ENCODE assay signal across 8 cellular contexts in genomic region chr12:30694412-30694955, GRCh38. TPM values are rescaled to one million over a fixed set of nuclear protein-coding genes. Genes with fewer than 3 reads are reported as not detected.
DNase-seq lines count a peak whose midpoint lies in the region; ATAC-seq and TF ChIP-seq lines count a peak whose summit lies in the region.

No MANE protein-coding gene starts in this region.

- ATAC-seq in HG03378 (IDR thresholded peaks at IDR 0.05; ENCODE audit: unreplicated experiment) = peak; percentile 36

- TF ChIP-seq CTCF in kidney epithelial cell (IDR thresholded peaks at IDR 0.05; ENCODE audit: insufficient read depth, low read length, poor library complexity, severe bottlenecking) (no peak), tibial nerve (IDR thresholded peaks at IDR 0.05) (no peak)

- H3K9me3 Mint-ChIP-seq in activated T-helper 1 cell treated with anti-CD3 and anti-CD28 coated beads, Interleukin-12 subunit alpha, Interleukin-12 subunit beta, Interleukin-2, Interleukin-4 antibody, amounts not matched to agents 30 ng/mL and 10 ng/mL and 1 ng/mL, durations not matched to agents 14 hours and 24 hours and 36 hours = no peaks in the 10 kb centered on the region

- WGBS in tibial nerve, 2 donors = 15 to 20% methylated on average over 9 of the region's 9 CpGs

- H3K27me3 ChIP-seq in kidney epithelial cell (ENCODE audit: control insufficient read depth, insufficient read depth, low read length) (no peaks in the 10 kb centered on the region), tibial nerve (no peaks in the 10 kb centered on the region)

- H3K27me3 Mint-ChIP-seq in activated T-helper 1 cell treated with anti-CD3 and anti-CD28 coated beads, Interleukin-12 subunit alpha, Interleukin-12 subunit beta, Interleukin-2, Interleukin-4 antibody, amounts not matched to agents 30 ng/mL and 10 ng/mL and 1 ng/mL, durations not matched to agents 14 hours and 24 hours and 36 hours (ENCODE audit: insufficient read depth) = peaks cover 6% of the 10 kb centered on the region

- H3K4me3 ChIP-seq in kidney epithelial cell (ENCODE audit: low read depth, low read length) = peak overlapping the region; percentile 75
- peak overlapping the region; percentile 56 to 94 (median 78) for H3K4me3 ChIP-seq in tibial nerve

- peaks cover 3% of the 10 kb centered on the region for H3K36me3 Mint-ChIP-seq in activated T-helper 1 cell treated with anti-CD3 and anti-CD28 coated beads, Interleukin-12 subunit alpha, Interleukin-12 subunit beta, Interleukin-2, Interleukin-4 antibody, amounts not matched to agents 30 ng/mL and 10 ng/mL and 1 ng/mL, durations not matched to agents 14 hours and 24 hours and 36 hours (ENCODE audit: low read depth)

- DNase-seq in Daoy (ENCODE audit: low read depth) (peak; percentile 4), kidney epithelial cell (ENCODE audit: low read depth) (no peak), tibial nerve (ENCODE audit: low spot score in 2 of 2) (no peak), NCI-H1436 (lab: John Stamatoyannopoulos, UW) (no peak), DMS114 treated with DMSO at 0.1 percent for 48 hours (lab: John Stamatoyannopoulos, UW; ENCODE audit: unreplicated experiment) (no peak)
- DNase-seq in activated T-helper 1 cell treated with anti-CD3 and anti-CD28 coated beads, Interleukin-12 subunit alpha, Interleukin-12 subunit beta, Interleukin-2, Interleukin-4 antibody, amounts not matched to agents 30 ng/mL and 10 ng/mL and 1 ng/mL, durations not matched to agents 14 hours and 24 hours and 36 hours (ENCODE audit: low spot score) = no peak
- no peak for DNase-seq in central memory CD4-positive, alpha-beta T cell

- H3K4me3 Mint-ChIP-seq in activated T-helper 1 cell treated with anti-CD3 and anti-CD28 coated beads, Interleukin-12 subunit alpha, Interleukin-12 subunit beta, Interleukin-2, Interleukin-4 antibody, amounts not matched to agents 30 ng/mL and 10 ng/mL and 1 ng/mL, durations not matched to agents 14 hours and 24 hours and 36 hours = peak overlapping the region; percentile 96

- no peak for TF ChIP-seq POLR2A in tibial nerve (IDR thresholded peaks at IDR 0.05)

- no peak overlapping the region for H3K27ac Mint-ChIP-seq in activated T-helper 1 cell treated with anti-CD3 and anti-CD28 coated beads, Interleukin-12 subunit alpha, Interleukin-12 subunit beta, Interleukin-2, Interleukin-4 antibody, amounts not matched to agents 30 ng/mL and 10 ng/mL and 1 ng/mL, durations not matched to agents 14 hours and 24 hours and 36 hours

- no peak for TF ChIP-seq EP300 in tibial nerve (IDR thresholded peaks at IDR 0.05)

- peak overlapping the region; percentile 55 to 92 (median 88) for H3K27ac ChIP-seq in tibial nerve

- intact Hi-C loops in activated T-helper 1 cell treated with anti-CD3 and anti-CD28 coated beads, Interleukin-12 subunit alpha, Interleukin-12 subunit beta, Interleukin-2, Interleukin-4 antibody, amounts not matched to agents 30 ng/mL and 10 ng/mL and 1 ng/mL, durations not matched to agents 14 hours and 24 hours and 36 hours (cut with micrococcal nuclease) = loop anchor here (10.0 kb wide), 1 partner anchor 380 kb away; the partner anchor contains the start of gene DDX11

- H3K36me3 ChIP-seq in kidney epithelial cell (ENCODE audit: control insufficient read depth, insufficient read depth, low read length) = no peaks in the 10 kb centered on the region
- no peaks in the 10 kb centered on the region for H3K36me3 ChIP-seq in tibial nerve

- H3K4me1 ChIP-seq in tibial nerve = peaks cover 0 to 45% (median 18%) of the 10 kb centered on the region in 4 donors

- no peaks in the 10 kb centered on the region for H3K9me3 ChIP-seq in tibial nerve

- peaks cover 44% of the 10 kb centered on the region for H3K4me1 Mint-ChIP-seq in activated T-helper 1 cell treated with anti-CD3 and anti-CD28 coated beads, Interleukin-12 subunit alpha, Interleukin-12 subunit beta, Interleukin-2, Interleukin-4 antibody, amounts not matched to agents 30 ng/mL and 10 ng/mL and 1 ng/mL, durations not matched to agents 14 hours and 24 hours and 36 hours (ENCODE audit: low read depth)

RNA-seq across cellular contexts. Expression of gene IPO8, which starts 1.2 kb away (rescaled TPM):
- total RNA-seq in Daoy (2014; rRNA removed; shearing (Covaris generic)) = 22.3 and 27.9 TPM in 2 replicates
- total RNA-seq in activated T-helper 1 cell treated with anti-CD3 and anti-CD28 coated beads, Interleukin-12 subunit alpha, Interleukin-12 subunit beta, Interleukin-2, Interleukin-4 antibody, amounts not matched to agents 30 ng/mL and 10 ng/mL and 1 ng/mL, durations not matched to agents 14 hours and 24 hours and 36 hours = 41.8 and 50.5 TPM in 2 replicates
- total RNA-seq in kidney epithelial cell (21.7 and 26.2 TPM in 2 replicates), tibial nerve (10 to 100 TPM; 34.7 to 52.0 (median 42.9) TPM)
